In genomic region chr6:169701953-169702639, GRCh38 we compare ENCODE assay signal across 8 cellular contexts. TPM values are rescaled to one million over a fixed set of nuclear protein-coding genes. Genes with fewer than 3 reads are reported as not detected.
DNase-seq lines count a peak whose midpoint lies in the region; ATAC-seq and TF ChIP-seq lines count a peak whose summit lies in the region.

Gene C6orf120, plus strand, starts transcription at chr6:169702126. Its CDS starts 334 bp downstream, at chr6:169702460.
Gene WDR27, minus strand, starts transcription at chr6:169702029. Its CDS starts 13,024 bp downstream, at chr6:169689005.

- H3K4me1 Mint-ChIP-seq in activated naive CD8-positive, alpha-beta T cell treated with anti-CD3 and anti-CD28 coated beads, Interleukin-2, amount 50 U/mL, for 24 hours = peaks cover 47% of the 10 kb centered on the region

- H3K23ac ChIP-seq in trophoblast cell (ENCODE audit: low read length) = peak within 1 kb of the TSS; percentile 9

- H2BK120ac ChIP-seq in trophoblast cell (ENCODE audit: insufficient read depth, low read length, poor library complexity) = peak within 1 kb of the TSS; percentile 75

- peak within 1 kb of the TSS; percentile 34 for H2AK5ac ChIP-seq in trophoblast cell (ENCODE audit: low read length)

- peak; percentile 95 for ATAC-seq in HG02759 (IDR thresholded peaks at IDR 0.05; ENCODE audit: unreplicated experiment)
- ATAC-seq in activated naive CD8-positive, alpha-beta T cell treated with anti-CD3 and anti-CD28 coated beads, Interleukin-2, amount 50 U/mL, for 24 hours = peak; percentile 97

- H3K4me1 ChIP-seq in cardiac muscle cell (ENCODE audit: low read depth) (peaks cover 17% of the 10 kb centered on the region), trophoblast cell (ENCODE audit: control insufficient read depth in 1 of 2, insufficient read depth in 2 of 2, low read length in 2 of 2) (peaks cover 2 to 8% of the 10 kb centered on the region in 2 experiments), transverse colon (peaks cover 17 to 50% (median 33%) of the 10 kb centered on the region in 4 donors)

- H3K9me3 Mint-ChIP-seq in activated naive CD8-positive, alpha-beta T cell treated with anti-CD3 and anti-CD28 coated beads, Interleukin-2, amount 50 U/mL, for 24 hours = no peaks in the 10 kb centered on the region

- H3K36me3 Mint-ChIP-seq in activated naive CD8-positive, alpha-beta T cell treated with anti-CD3 and anti-CD28 coated beads, Interleukin-2, amount 50 U/mL, for 24 hours (ENCODE audit: low read depth) = peaks cover 34% of the 10 kb centered on the region

- peak within 1 kb of the TSS; percentile 49 for H2BK5ac ChIP-seq in trophoblast cell (ENCODE audit: low read depth, low read length, poor library complexity)

- no peak for TF ChIP-seq EP300 in transverse colon (IDR thresholded peaks at IDR 0.05; ENCODE audit: low read depth)

- peaks cover 12% of the 10 kb centered on the region for H3K79me2 ChIP-seq in trophoblast cell (ENCODE audit: control insufficient read depth, insufficient read depth, low read length, poor library complexity)

- peak within 1 kb of the TSS; percentile 91 for H3K14ac ChIP-seq in trophoblast cell (ENCODE audit: low read length)

- H2BK12ac ChIP-seq in trophoblast cell (ENCODE audit: low read length) = no peak within 1 kb of the TSS

- H2AFZ ChIP-seq in trophoblast cell (ENCODE audit: insufficient read depth, low read length, poor library complexity) = peak within 1 kb of the TSS; percentile 65

- H4K8ac ChIP-seq in trophoblast cell (ENCODE audit: low read depth, low read length) = peak within 1 kb of the TSS; percentile 92

- no peaks in the 10 kb centered on the region for H3K27me3 Mint-ChIP-seq in activated naive CD8-positive, alpha-beta T cell treated with anti-CD3 and anti-CD28 coated beads, Interleukin-2, amount 50 U/mL, for 24 hours

- peak; percentile 98 for TF ChIP-seq POLR2A in transverse colon (IDR thresholded peaks at IDR 0.05)

- intact Hi-C loops in transverse colon (cut with DNase I; ENCODE audit: low total_unique reads) = loop anchor here (2.0 kb wide), 1 partner anchor 49 kb away; the partner anchor contains the start of genes DYNLT2 and ERMARD

- peak within 1 kb of the TSS; percentile 93 for H3K4me3 Mint-ChIP-seq in activated naive CD8-positive, alpha-beta T cell treated with anti-CD3 and anti-CD28 coated beads, Interleukin-2, amount 50 U/mL, for 24 hours

- peak within 1 kb of the TSS; percentile 73 for H3K18ac ChIP-seq in trophoblast cell (ENCODE audit: low read length)

- DNase-seq in GM12865 (ENCODE audit: low read depth) (peak; percentile 97), NCI-H1417 (lab: John Stamatoyannopoulos, UW) (peak; percentile 96 to 99 (median 99)), SW 1271 (lab: John Stamatoyannopoulos, UW) (peak; percentile 92 to 94), cardiac muscle cell (ENCODE audit: low read depth in 1 of 2, low spot score in 1 of 2) (peak; percentile 97 to 98), trophoblast cell (peak; percentile 97 to 99), transverse colon (peak; percentile 98)
- peak; percentile 98 for DNase-seq in activated naive CD8-positive, alpha-beta T cell treated with anti-CD3 and anti-CD28 coated beads, Interleukin-2, amount 50 U/mL, for 24 hours

- peak within 1 kb of the TSS; percentile 92 for H3K27ac Mint-ChIP-seq in activated naive CD8-positive, alpha-beta T cell treated with anti-CD3 and anti-CD28 coated beads, Interleukin-2, amount 50 U/mL, for 24 hours

- H3K4ac ChIP-seq in trophoblast cell (ENCODE audit: low read depth, low read length) = peak within 1 kb of the TSS; percentile 70

- peak within 1 kb of the TSS; percentile 68 for H4K91ac ChIP-seq in trophoblast cell (ENCODE audit: low read depth, low read length)

- H3K27me3 ChIP-seq in cardiac muscle cell (no peaks in the 10 kb centered on the region), trophoblast cell (ENCODE audit: insufficient read depth, low read length) (no peaks in the 10 kb centered on the region), transverse colon (no peaks in the 10 kb centered on the region)

- in situ Hi-C loops in transverse colon (cut with MboI; ENCODE audit: low pct_ligation_motif_present in 1 of 4, low pct_unique_long_range_greater_than_20kb in 1 of 4, low sequenced_read_pairs in 3 of 4) = no loop called here

- H3K36me3 ChIP-seq in cardiac muscle cell (peaks cover 14% of the 10 kb centered on the region), trophoblast cell (ENCODE audit: control insufficient read depth in 1 of 2, insufficient read depth in 2 of 2, low read length in 2 of 2) (peaks cover 3 to 12% of the 10 kb centered on the region in 2 experiments), transverse colon (no peaks in the 10 kb centered on the region)

- H3K27ac ChIP-seq in cardiac muscle cell (peak within 1 kb of the TSS; percentile 89), trophoblast cell (ENCODE audit: low read depth, low read length) (peak within 1 kb of the TSS; percentile 76), transverse colon (peak within 1 kb of the TSS; percentile 94 to 98 (median 97))

- no CpG with 5 or more reads among the region's 73 CpGs for WGBS in trophoblast cell (ENCODE audit: extremely low coverage, insufficient coverage, insufficient read length)
- WGBS in transverse colon (ENCODE audit: low coverage in 1 of 2), 2 donors = 0% methylated on average over 20 of the region's 73 CpGs; no CpG with 5 or more reads in 1 of the 2 donors

- H3K79me1 ChIP-seq in trophoblast cell (ENCODE audit: low read length) = peaks cover 10% of the 10 kb centered on the region

- TF ChIP-seq CTCF in GM12865 (IDR thresholded peaks at IDR 0.05; ENCODE audit: insufficient read depth, low read depth, low read length, missing control alignments) (no peak), cardiac muscle cell (IDR thresholded peaks at IDR 0.05; ENCODE audit: low read depth, low read length) (no peak), transverse colon (IDR thresholded peaks at IDR 0.05) (no peak)

- H3K9ac ChIP-seq in trophoblast cell (ENCODE audit: low read length) = peak within 1 kb of the TSS; percentile 94

- H4K12ac ChIP-seq in trophoblast cell (ENCODE audit: low read depth, low read length) = peak within 1 kb of the TSS; percentile 93

- H3K4me3 ChIP-seq in GM12865 (ENCODE audit: low read depth, low read length) (peak within 1 kb of the TSS; percentile 86), cardiac muscle cell (peak within 1 kb of the TSS; percentile 66), trophoblast cell (ENCODE audit: low read depth, low read length) (peak within 1 kb of the TSS; percentile 94), transverse colon (peak within 1 kb of the TSS; percentile 66 to 96 (median 78))

- H3K9me3 ChIP-seq in cardiac muscle cell (ENCODE audit: low read depth) = no peaks in the 10 kb centered on the region
- peaks cover 4% of the 10 kb centered on the region for H3K9me3 ChIP-seq in trophoblast cell (ENCODE audit: insufficient read depth, low read depth, low read length)
- no peaks in the 10 kb centered on the region for H3K9me3 ChIP-seq in transverse colon

- H3K4me2 ChIP-seq in trophoblast cell (ENCODE audit: low read length) = peak within 1 kb of the TSS; percentile 91

RNA-seq across cellular contexts. Expression of gene C6orf120, which starts in this region (rescaled TPM):
- total RNA-seq in cardiac muscle cell (53.0 and 58.4 TPM in 2 replicates), transverse colon (10 to 100 TPM; 20.5 to 45.2 (median 40.5) TPM)
- 27.5 and 46.6 TPM in 2 replicates for polyA plus RNA-seq in cardiac muscle cell
- 19.3 and 20.0 TPM in 2 replicates for polyA plus RNA-seq in trophoblast cell (2013)

RNA-seq across cellular contexts. Expression of gene WDR27, which starts in this region (rescaled TPM):
- 40.2 and 83.0 TPM in 2 replicates for total RNA-seq in cardiac muscle cell
- polyA plus RNA-seq in cardiac muscle cell = 54.4 and 66.8 TPM in 2 replicates
- polyA plus RNA-seq in trophoblast cell (2013) = 16.0 TPM in 2 replicates
- total RNA-seq in transverse colon = 10 to 100 TPM; 44.9 to 75.0 (median 57.0) TPM

Comparison
In these comparisons a context has a peak if more than half of its experiments do, and no peak if none do; other contexts are left out.
1. Peak in every context shown above with its lines: DNase-seq, ATAC-seq, H3K4me3 ChIP-seq and H3K27ac ChIP-seq.